Comparison of ENCODE assay signal across 1 cellular context in the genomic region with DNA sequence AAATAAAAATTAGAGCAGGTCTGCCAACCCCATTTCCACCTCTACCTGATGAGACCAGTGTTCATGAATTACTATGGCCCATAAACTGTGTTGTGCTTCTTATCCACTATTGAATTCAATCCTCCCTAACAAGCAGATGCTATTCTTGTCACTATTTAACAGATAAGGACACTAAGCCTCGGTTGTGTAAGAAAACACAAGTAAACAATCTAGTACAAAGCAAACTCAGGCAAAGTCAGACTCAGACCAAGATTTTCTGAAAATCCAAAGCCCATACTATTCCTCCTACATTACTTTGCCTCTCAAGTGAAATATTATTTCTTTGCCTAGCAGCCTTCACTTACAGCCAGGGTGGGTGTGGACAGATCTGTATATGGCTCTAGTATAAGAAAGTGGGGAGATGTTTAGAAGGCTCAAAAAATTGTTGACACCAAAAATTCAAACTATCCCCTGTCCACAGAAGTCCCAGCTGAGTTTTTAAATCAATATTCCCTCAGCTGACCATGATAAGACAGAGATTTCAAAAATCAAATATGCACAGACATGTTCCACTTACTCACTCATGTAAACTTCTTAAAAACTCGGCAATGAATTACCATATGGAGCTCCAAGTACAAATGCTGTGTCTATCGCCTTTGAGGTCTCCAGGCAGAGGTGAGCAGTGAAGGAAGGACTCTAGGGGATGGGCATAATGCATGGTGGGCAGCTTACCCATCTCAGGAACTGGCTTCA.
A peak's percentile ranks its signal among the peaks of the same experiment; 100 is the strongest.
TF ChIP-seq lines count a peak whose summit lies in the region.

No MANE protein-coding gene starts in this region.

TF ChIP-seq in liver, 16 proteins besides CTCF, POLR2A, EP300 and RAD21 (continued from another document):
- TF ChIP-seq HNF4A (conservative IDR thresholded peaks at IDR 0.05) (peak in 1 of 2 donors; percentile 42), FOXA1 (IDR thresholded peaks at IDR 0.05) (no peak), JUND (IDR thresholded peaks at IDR 0.05) (no peak), SP1 (IDR thresholded peaks at IDR 0.05) (peak; percentile 50), HNF4G (IDR thresholded peaks at IDR 0.05) (no peak)
